Comparison of ENCODE assay signal across 1 cellular context in the genomic region with DNA sequence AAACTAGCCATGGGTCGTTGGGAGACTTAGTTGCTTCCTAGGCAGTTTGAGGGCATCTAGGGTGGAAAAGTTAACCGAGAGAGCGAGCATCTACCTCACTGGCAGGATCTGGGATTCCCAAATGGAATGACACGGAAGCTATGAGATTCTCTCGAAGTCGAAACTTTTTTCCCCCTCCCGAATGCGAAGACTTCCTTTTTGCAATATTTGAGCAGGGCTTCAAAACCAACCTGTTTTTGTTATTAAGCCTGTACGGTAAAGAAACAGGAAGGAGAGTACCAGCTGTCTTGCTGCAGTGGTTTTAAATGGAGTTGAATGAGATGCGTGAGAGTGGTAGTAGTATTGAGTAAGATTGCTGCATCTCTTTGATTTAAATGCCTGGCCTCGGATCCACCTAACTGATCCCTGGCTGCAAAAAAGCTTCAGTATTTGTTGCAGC.
TF ChIP-seq lines count a peak whose summit lies in the region.

No MANE protein-coding gene starts in this region.

TF ChIP-seq in HepG2, 621 proteins besides CTCF, POLR2A, EP300 and RAD21 (continued from another document and continues in another):
- TF ChIP-seq THYN1 (CRISPR knock-in tag; IDR thresholded peaks at IDR 0.05; ENCODE audit: borderline replicate concordance, low read depth) (no peak), MBNL3 (CRISPR knock-in tag; conservative IDR thresholded peaks at IDR 0.05) (no peak), ZNF629 (CRISPR knock-in tag; conservative IDR thresholded peaks at IDR 0.05) (no peak), SRSF9 (IDR thresholded peaks at IDR 0.05; ENCODE audit: borderline replicate concordance, insufficient read depth, low read depth, low read length, poor library complexity, severe bottlenecking) (no peak), AHDC1 (CRISPR knock-in tag; IDR thresholded peaks at IDR 0.05; ENCODE audit: borderline replicate concordance) (no peak), ZZZ3 (CRISPR knock-in tag; IDR thresholded peaks at IDR 0.05; ENCODE audit: borderline replicate concordance) (no peak), ATF4 (CRISPR knock-in tag; IDR thresholded peaks at IDR 0.05) (0 out of 4 replicates have a peak, but pooled peaks of 1 of the 2 experiments have one; percentile 37), ZNF674 (CRISPR knock-in tag; IDR thresholded peaks at IDR 0.05; ENCODE audit: low read depth) (no peak), TGIF2 (CRISPR knock-in tag; IDR thresholded peaks at IDR 0.05) (no peak), RCOR2 (CRISPR knock-in tag; IDR thresholded peaks at IDR 0.05) (no peak), AGO2 (optimal IDR thresholded peaks at IDR 0.05; ENCODE audit: low read depth, low read length) (no peak), MEIS2 (CRISPR knock-in tag; IDR thresholded peaks at IDR 0.05) (peak; percentile 23; the same call in 1 of the 2 replicates), FOXO4 (CRISPR knock-in tag; conservative IDR thresholded peaks at IDR 0.05) (no peak), ZNF124 (CRISPR knock-in tag; IDR thresholded peaks at IDR 0.05) (no peak), ZNF678 (CRISPR knock-in tag; IDR thresholded peaks at IDR 0.05) (no peak), SMAD9 (CRISPR knock-in tag; IDR thresholded peaks at IDR 0.05) (peak; percentile 28; the same call in 1 of the 2 replicates), CREB3 (CRISPR knock-in tag; IDR thresholded peaks at IDR 0.05) (no peak), ZNF18 (CRISPR knock-in tag; IDR thresholded peaks at IDR 0.05; ENCODE audit: insufficient replicate concordance) (no peak), PREB (CRISPR knock-in tag; IDR thresholded peaks at IDR 0.05) (no peak), IKZF4 (CRISPR knock-in tag; IDR thresholded peaks at IDR 0.05; ENCODE audit: borderline replicate concordance, low read depth, not compliant biosample characterization) (no peak), LCORL (IDR thresholded peaks at IDR 0.05) (no peak), LCORL (CRISPR knock-in tag; IDR thresholded peaks at IDR 0.05) (no peak), ZNF891 (CRISPR knock-in tag; IDR thresholded peaks at IDR 0.05) (no peak), FOXP1 (IDR thresholded peaks at IDR 0.05) (no peak), FOXP1 (CRISPR knock-in tag; IDR thresholded peaks at IDR 0.05) (no peak), ZNF337 (CRISPR knock-in tag; IDR thresholded peaks at IDR 0.05; ENCODE audit: borderline replicate concordance, low read depth) (no peak), POGZ (CRISPR knock-in tag; IDR thresholded peaks at IDR 0.05) (no peak), ZNF564 (CRISPR knock-in tag; IDR thresholded peaks at IDR 0.05) (no peak), GATA4 (IDR thresholded peaks at IDR 0.05; ENCODE audit: borderline replicate concordance, low read depth) (no peak), ZNF83 (CRISPR knock-in tag; IDR thresholded peaks at IDR 0.05; ENCODE audit: borderline replicate concordance) (no peak), ZNF383 (CRISPR knock-in tag; IDR thresholded peaks at IDR 0.05; ENCODE audit: borderline replicate concordance) (no peak), TSC22D2 (CRISPR knock-in tag; IDR thresholded peaks at IDR 0.05; ENCODE audit: borderline replicate concordance) (no peak), NPAS2 (CRISPR knock-in tag; IDR thresholded peaks at IDR 0.05; ENCODE audit: borderline replicate concordance) (no peak), DPF2 (CRISPR knock-in tag; IDR thresholded peaks at IDR 0.05; ENCODE audit: borderline replicate concordance, low read depth) (no peak), RBM22 (optimal IDR thresholded peaks at IDR 0.05; ENCODE audit: low read length) (no peak), ZBTB7A (CRISPR knock-in tag; IDR thresholded peaks at IDR 0.05) (no peak), FOXK2 (IDR thresholded peaks at IDR 0.05) (no peak), AHR (CRISPR knock-in tag; IDR thresholded peaks at IDR 0.05) (no peak), ZSCAN20 (CRISPR knock-in tag; IDR thresholded peaks at IDR 0.05; ENCODE audit: borderline replicate concordance) (no peak), ZNF850 (CRISPR knock-in tag; conservative IDR thresholded peaks at IDR 0.05) (no peak), ESRRA (CRISPR knock-in tag; IDR thresholded peaks at IDR 0.05; ENCODE audit: low read depth) (no peak), ZFAT (CRISPR knock-in tag; conservative IDR thresholded peaks at IDR 0.05) (no peak)
- TF ChIP-seq, protein P1, sequence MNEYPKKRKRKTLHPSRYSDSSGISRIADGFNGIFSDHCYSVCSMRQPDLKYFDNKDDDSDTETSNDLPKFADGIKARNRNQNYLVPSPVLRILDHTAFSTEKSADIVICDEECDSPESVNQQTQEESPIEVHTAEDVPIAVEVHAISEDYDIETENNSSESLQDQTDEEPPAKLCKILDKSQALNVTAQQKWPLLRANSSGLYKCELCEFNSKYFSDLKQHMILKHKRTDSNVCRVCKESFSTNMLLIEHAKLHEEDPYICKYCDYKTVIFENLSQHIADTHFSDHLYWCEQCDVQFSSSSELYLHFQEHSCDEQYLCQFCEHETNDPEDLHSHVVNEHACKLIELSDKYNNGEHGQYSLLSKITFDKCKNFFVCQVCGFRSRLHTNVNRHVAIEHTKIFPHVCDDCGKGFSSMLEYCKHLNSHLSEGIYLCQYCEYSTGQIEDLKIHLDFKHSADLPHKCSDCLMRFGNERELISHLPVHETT (CRISPR knock-in tag; conservative IDR thresholded peaks at IDR 0.05) = no peak
- TF ChIP-seq, protein P2, sequence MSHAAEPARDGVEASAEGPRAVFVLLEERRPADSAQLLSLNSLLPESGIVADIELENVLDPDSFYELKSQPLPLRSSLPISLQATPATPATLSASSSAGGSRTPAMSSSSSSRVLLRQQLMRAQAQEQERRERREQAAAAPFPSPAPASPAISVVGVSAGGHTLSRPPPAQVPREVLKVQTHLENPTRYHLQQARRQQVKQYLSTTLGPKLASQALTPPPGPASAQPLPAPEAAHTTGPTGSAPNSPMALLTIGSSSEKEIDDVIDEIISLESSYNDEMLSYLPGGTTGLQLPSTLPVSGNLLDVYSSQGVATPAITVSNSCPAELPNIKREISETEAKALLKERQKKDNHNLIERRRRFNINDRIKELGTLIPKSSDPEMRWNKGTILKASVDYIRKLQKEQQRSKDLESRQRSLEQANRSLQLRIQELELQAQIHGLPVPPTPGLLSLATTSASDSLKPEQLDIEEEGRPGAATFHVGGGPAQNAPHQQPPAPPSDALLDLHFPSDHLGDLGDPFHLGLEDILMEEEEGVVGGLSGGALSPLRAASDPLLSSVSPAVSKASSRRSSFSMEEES (CRISPR knock-in tag; IDR thresholded peaks at IDR 0.05) = no peak
- TF ChIP-seq, protein P3, sequence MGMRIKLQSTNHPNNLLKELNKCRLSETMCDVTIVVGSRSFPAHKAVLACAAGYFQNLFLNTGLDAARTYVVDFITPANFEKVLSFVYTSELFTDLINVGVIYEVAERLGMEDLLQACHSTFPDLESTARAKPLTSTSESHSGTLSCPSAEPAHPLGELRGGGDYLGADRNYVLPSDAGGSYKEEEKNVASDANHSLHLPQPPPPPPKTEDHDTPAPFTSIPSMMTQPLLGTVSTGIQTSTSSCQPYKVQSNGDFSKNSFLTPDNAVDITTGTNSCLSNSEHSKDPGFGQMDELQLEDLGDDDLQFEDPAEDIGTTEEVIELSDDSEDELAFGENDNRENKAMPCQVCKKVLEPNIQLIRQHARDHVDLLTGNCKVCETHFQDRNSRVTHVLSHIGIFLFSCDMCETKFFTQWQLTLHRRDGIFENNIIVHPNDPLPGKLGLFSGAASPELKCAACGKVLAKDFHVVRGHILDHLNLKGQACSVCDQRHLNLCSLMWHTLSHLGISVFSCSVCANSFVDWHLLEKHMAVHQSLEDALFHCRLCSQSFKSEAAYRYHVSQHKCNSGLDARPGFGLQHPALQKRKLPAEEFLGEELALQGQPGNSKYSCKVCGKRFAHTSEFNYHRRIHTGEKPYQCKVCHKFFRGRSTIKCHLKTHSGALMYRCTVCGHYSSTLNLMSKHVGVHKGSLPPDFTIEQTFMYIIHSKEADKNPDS (CRISPR knock-in tag; IDR thresholded peaks at IDR 0.05) = no peak
- TF ChIP-seq, protein P4, sequence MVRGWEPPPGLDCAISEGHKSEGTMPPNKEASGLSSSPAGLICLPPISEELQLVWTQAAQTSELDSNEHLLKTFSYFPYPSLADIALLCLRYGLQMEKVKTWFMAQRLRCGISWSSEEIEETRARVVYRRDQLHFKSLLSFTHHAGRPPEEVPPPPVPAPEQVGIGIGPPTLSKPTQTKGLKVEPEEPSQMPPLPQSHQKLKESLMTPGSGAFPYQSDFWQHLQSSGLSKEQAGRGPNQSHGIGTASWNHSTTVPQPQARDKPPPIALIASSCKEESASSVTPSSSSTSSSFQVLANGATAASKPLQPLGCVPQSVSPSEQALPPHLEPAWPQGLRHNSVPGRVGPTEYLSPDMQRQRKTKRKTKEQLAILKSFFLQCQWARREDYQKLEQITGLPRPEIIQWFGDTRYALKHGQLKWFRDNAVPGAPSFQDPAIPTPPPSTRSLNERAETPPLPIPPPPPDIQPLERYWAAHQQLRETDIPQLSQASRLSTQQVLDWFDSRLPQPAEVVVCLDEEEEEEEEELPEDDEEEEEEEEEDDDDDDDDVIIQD (CRISPR knock-in tag; IDR thresholded peaks at IDR 0.05; ENCODE audit: low read depth) = no peak
